ENCODE assay signal across 20 cellular contexts in the genomic region with DNA sequence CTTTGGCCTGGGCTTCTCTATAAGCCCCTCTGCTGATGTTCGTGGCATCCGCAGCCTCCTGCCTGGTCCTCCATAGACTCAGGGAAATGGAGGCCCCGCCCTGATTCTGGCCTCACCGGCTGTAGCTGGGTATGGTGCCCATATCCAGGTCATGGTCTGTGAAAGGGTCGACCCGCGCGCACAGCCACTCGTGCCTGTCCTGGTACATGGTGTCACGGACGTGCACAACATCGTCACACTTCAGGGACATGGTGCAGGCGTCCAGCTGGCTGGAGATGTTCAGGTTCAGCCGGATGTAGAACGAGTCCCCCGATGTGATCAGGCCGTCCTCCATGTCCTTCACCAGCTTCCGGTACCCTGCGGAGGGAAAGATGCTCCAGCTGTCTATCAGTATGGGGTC.
"Had no signal": no experiment of that assay in that cellular context is flagged by ENCODE, and none has a peak within 500 bp of the region (broad histone marks: within the 10 kb centered on the region; RNA-seq: fewer than 3 reads in every experiment).

No MANE protein-coding gene starts in this region.

- H3K9me3 ChIP-seq: lower lobe of right lung, ovary, right atrium auricular region, testis had no signal

- H3K4me1 ChIP-seq: lower lobe of right lung had no signal

- H3K4me1 Mint-ChIP-seq: naive B cell; stimulated activated naive CD8-positive, alpha-beta T cell treated with anti-CD3 and anti-CD28 coated beads, Interleukin-15, amount 100 ng/mL, for 72 hours had no signal

- ATAC-seq: left cardiac atrium, lower lobe of right lung had no signal

- H3K9me3 Mint-ChIP-seq: stimulated activated naive CD8-positive, alpha-beta T cell treated with anti-CD3 and anti-CD28 coated beads, Interleukin-15, amount 100 ng/mL, for 72 hours had no signal

- H3K4me3 Mint-ChIP-seq: naive B cell; stimulated activated naive CD8-positive, alpha-beta T cell treated with anti-CD3 and anti-CD28 coated beads, Interleukin-15, amount 100 ng/mL, for 72 hours had no signal

- H3K27me3 Mint-ChIP-seq: naive B cell; stimulated activated naive CD8-positive, alpha-beta T cell treated with anti-CD3 and anti-CD28 coated beads, Interleukin-15, amount 100 ng/mL, for 72 hours had no signal

- H3K27me3 ChIP-seq: hepatocyte, ovary, right atrium auricular region, testis had no signal

- FAIRE-seq: kidney, small intestine had no signal

- DNase-seq: cortex of kidney; dorsolateral prefrontal cortex; effector CD8-positive, alpha-beta T cell; foreskin melanocyte; head of caudate nucleus; kidney; left cardiac atrium; left ventricle myocardium inferior; lower lobe of right lung; mesenchymal stem cell; naive B cell; nucleus accumbens; ovary; small intestine; stimulated activated CD4-positive, alpha-beta T cell treated with anti-CD3 and anti-CD28 coated beads, Interleukin-12 subunit alpha, Interleukin-12 subunit beta, amount 100 ng/mL, for 4 hours; stimulated activated naive CD8-positive, alpha-beta T cell treated with anti-CD3 and anti-CD28 coated beads, Interleukin-15, amount 100 ng/mL, for 72 hours; testis had no signal

- H3K4me3 ChIP-seq: dorsolateral prefrontal cortex, hepatocyte, left ventricle myocardium inferior, lower lobe of right lung, ovary, right atrium auricular region, testis, tibial nerve had no signal

- H3K27ac ChIP-seq: dorsolateral prefrontal cortex, hepatocyte, left ventricle myocardium inferior, lower lobe of right lung, ovary, right atrium auricular region, testis, tibial nerve had no signal
